In the genomic region with DNA sequence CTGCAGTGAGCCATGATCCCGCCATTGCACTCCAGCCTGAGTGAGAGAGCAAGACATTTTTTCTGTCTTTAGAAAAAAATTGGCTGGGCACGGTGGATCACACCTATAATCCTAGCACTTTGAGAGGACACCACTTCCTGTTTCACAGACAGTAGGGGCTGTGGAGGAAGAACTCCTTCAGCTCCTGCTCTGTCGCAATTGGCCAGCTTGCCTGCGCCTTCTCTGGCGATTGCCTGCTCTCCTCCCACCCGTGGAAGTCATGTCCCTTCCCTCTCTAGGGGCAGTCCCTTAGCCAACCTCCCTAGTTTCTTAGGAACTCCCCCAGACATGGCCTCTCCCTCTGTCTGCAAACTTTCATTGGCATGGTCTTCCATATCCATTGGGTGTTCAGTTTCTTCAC, we compare ENCODE assay signal across 2 cellular contexts.
TF ChIP-seq lines count a peak whose summit lies in the region.

No MANE protein-coding gene starts in this region.

TF ChIP-seq in GM12878, 131 proteins besides CTCF, POLR2A, EP300 and RAD21:
- TF ChIP-seq FOXK2 (IDR thresholded peaks at IDR 0.05) (no peak), SPI1 (IDR thresholded peaks at IDR 0.05; ENCODE audit: borderline replicate concordance, insufficient read depth, low read depth, low read length) (peak; percentile 28; the same call in 1 of the 2 replicates), NFYA (IDR thresholded peaks at IDR 0.05; ENCODE audit: borderline replicate concordance, low read depth, low read length) (no peak)

TF ChIP-seq in SK-N-SH, 30 proteins besides CTCF, POLR2A, EP300 and RAD21:
- TF ChIP-seq RCOR1 (IDR thresholded peaks at IDR 0.05; ENCODE audit: low read length) (no peak), EZH2phosphoT487 (IDR thresholded peaks at IDR 0.05; ENCODE audit: borderline replicate concordance, low read depth) (no peak), TEAD4 (IDR thresholded peaks at IDR 0.05; ENCODE audit: borderline replicate concordance, insufficient read depth) (no peak), POLR2AphosphoS5 (IDR thresholded peaks at IDR 0.05; ENCODE audit: low read depth, low read length) (no peak), TCF12 (IDR thresholded peaks at IDR 0.05) (no peak), RFX5 (IDR thresholded peaks at IDR 0.05; ENCODE audit: low read length) (no peak), JUND (IDR thresholded peaks at IDR 0.05) (no peak)
- TF ChIP-seq, protein P1, sequence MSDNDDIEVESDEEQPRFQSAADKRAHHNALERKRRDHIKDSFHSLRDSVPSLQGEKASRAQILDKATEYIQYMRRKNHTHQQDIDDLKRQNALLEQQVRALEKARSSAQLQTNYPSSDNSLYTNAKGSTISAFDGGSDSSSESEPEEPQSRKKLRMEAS (IDR thresholded peaks at IDR 0.05; ENCODE audit: low read depth): no peak
- TF ChIP-seq, protein P2, sequence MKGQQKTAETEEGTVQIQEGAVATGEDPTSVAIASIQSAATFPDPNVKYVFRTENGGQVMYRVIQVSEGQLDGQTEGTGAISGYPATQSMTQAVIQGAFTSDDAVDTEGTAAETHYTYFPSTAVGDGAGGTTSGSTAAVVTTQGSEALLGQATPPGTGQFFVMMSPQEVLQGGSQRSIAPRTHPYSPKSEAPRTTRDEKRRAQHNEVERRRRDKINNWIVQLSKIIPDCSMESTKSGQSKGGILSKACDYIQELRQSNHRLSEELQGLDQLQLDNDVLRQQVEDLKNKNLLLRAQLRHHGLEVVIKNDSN (IDR thresholded peaks at IDR 0.05; ENCODE audit: borderline replicate concordance, low read depth): no peak
